ENCODE assay signal across 10 cellular contexts in the genomic region with DNA sequence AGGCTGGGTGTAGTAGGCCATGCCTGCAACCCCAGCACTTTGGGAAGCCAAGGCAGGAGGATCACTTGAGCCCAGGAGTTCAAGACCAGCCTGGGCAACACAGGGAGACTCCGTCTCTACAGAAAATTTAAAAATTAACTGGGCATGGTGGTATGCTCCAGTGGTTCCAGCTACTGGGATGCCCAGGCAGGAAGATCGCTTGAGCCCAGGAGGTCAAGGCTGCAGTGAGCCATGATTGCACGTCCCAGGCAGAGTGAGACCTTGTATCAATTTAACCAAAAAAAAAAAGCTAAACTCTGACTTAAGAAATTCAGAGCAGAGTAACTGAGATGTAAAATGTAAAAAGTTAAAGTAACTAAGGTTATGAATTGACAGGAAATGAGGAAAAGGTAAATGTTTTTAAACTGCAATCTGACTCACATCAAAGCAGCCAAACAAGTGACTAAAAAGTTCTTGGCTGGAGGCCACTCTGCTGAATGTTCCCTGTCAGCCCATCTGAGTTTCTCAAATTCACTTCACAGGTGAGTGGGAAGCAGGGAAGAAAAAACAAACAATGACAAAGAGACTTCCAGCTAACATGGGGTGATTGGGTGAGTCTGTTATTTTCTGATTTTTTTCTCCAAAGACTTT. TPM values are rescaled to one million over a fixed set of nuclear protein-coding genes. Genes with fewer than 3 reads are reported as not detected.
DNase-seq lines count a peak whose midpoint lies in the region; ATAC-seq lines count a peak whose summit lies in the region.
"Had no signal": no experiment of that assay in that cellular context is flagged by ENCODE, and none has a peak within 500 bp of the region (broad histone marks: within the 10 kb centered on the region; RNA-seq: fewer than 3 reads in every experiment).

No MANE protein-coding gene starts in this region.

- no peak overlapping the region for H3K4me3 Mint-ChIP-seq in activated CD4-positive, alpha-beta T cell treated with anti-CD3 and anti-CD28 coated beads, Interleukin-2, amount 10 ng/mL, durations not matched to agents 24 days and 14 days
- H3K4me3 Mint-ChIP-seq: naive thymus-derived CD4-positive, alpha-beta T cell had no signal

- H3K79me1 ChIP-seq in mesendoderm (ENCODE audit: low read length), result peaks cover 5% of the 10 kb centered on the region

- no peaks in the 10 kb centered on the region for H3K27me3 ChIP-seq in mesendoderm (ENCODE audit: insufficient read depth, low read length, poor library complexity)

- ATAC-seq in GM21529 (IDR thresholded peaks at IDR 0.05; ENCODE audit: unreplicated experiment), result no peak
- ATAC-seq in activated naive CD4-positive, alpha-beta T cell treated with anti-CD3 and anti-CD28 coated beads, Interleukin-2, amount 50 U/mL, for 72 hours, result no peak
- ATAC-seq in GM19455 (IDR thresholded peaks at IDR 0.05; ENCODE audit: unreplicated experiment), result no peak
- ATAC-seq: naive thymus-derived CD4-positive, alpha-beta T cell had no signal

- no peak overlapping the region for H3K27ac Mint-ChIP-seq in activated CD4-positive, alpha-beta T cell treated with anti-CD3 and anti-CD28 coated beads, Interleukin-2, amount 10 ng/mL, durations not matched to agents 24 days and 14 days
- H3K27ac Mint-ChIP-seq in activated naive CD4-positive, alpha-beta T cell treated with anti-CD3 and anti-CD28 coated beads, Interleukin-2, amount 50 U/mL, for 72 hours, result no peak overlapping the region
- H3K27ac Mint-ChIP-seq: naive thymus-derived CD4-positive, alpha-beta T cell had no signal

- no peak overlapping the region for H3K18ac ChIP-seq in mesendoderm (ENCODE audit: low read length)

- no peak overlapping the region for H3K4me3 ChIP-seq in mesendoderm (ENCODE audit: low read length)

- no peak overlapping the region for H2BK15ac ChIP-seq in mesendoderm (replicated peaks; ENCODE audit: low read depth)

- H3K23ac ChIP-seq in mesendoderm (ENCODE audit: low read length), result no peak overlapping the region

- H3K56ac ChIP-seq in mesendoderm (ENCODE audit: low read length), result no peak overlapping the region

- no peak overlapping the region for H3K9ac ChIP-seq in mesendoderm (ENCODE audit: low read length)

- intact Hi-C loops in activated CD4-positive, alpha-beta T cell treated with anti-CD3 and anti-CD28 coated beads, Interleukin-2, amount 10 ng/mL, durations not matched to agents 24 days and 14 days (cut with micrococcal nuclease), result no loop called here

- H3K36me3 Mint-ChIP-seq in activated CD4-positive, alpha-beta T cell treated with anti-CD3 and anti-CD28 coated beads, Interleukin-2, amount 10 ng/mL, durations not matched to agents 24 days and 14 days (ENCODE audit: low read depth), result no peaks in the 10 kb centered on the region
- no peaks in the 10 kb centered on the region for H3K36me3 Mint-ChIP-seq in activated naive CD4-positive, alpha-beta T cell treated with anti-CD3 and anti-CD28 coated beads, Interleukin-2, amount 50 U/mL, for 72 hours
- H3K36me3 Mint-ChIP-seq: naive thymus-derived CD4-positive, alpha-beta T cell had no signal

- H2BK120ac ChIP-seq in mesendoderm (ENCODE audit: low read depth, low read length), result no peak overlapping the region

- H4K8ac ChIP-seq in mesendoderm (ENCODE audit: low read depth, low read length), result no peak overlapping the region

- peaks cover 4% of the 10 kb centered on the region for H3K9me3 Mint-ChIP-seq in activated CD4-positive, alpha-beta T cell treated with anti-CD3 and anti-CD28 coated beads, Interleukin-2, amount 10 ng/mL, durations not matched to agents 24 days and 14 days
- H3K9me3 Mint-ChIP-seq in activated naive CD4-positive, alpha-beta T cell treated with anti-CD3 and anti-CD28 coated beads, Interleukin-2, amount 50 U/mL, for 72 hours, result peaks cover 0 to 3% of the 10 kb centered on the region in 2 donors

- no peaks in the 10 kb centered on the region for H3K27me3 Mint-ChIP-seq in activated CD4-positive, alpha-beta T cell treated with anti-CD3 and anti-CD28 coated beads, Interleukin-2, amount 10 ng/mL, durations not matched to agents 24 days and 14 days
- H3K27me3 Mint-ChIP-seq: naive thymus-derived CD4-positive, alpha-beta T cell had no signal

- H3K4me2 ChIP-seq in mesendoderm (ENCODE audit: low read length), result no peak overlapping the region

- H3K4me1 Mint-ChIP-seq in activated CD4-positive, alpha-beta T cell treated with anti-CD3 and anti-CD28 coated beads, Interleukin-2, amount 10 ng/mL, durations not matched to agents 24 days and 14 days, result no peaks in the 10 kb centered on the region
- H3K4me1 Mint-ChIP-seq: naive thymus-derived CD4-positive, alpha-beta T cell had no signal

- no peak overlapping the region for H4K5ac ChIP-seq in mesendoderm (ENCODE audit: low read length)

- no peak overlapping the region for H3K4ac ChIP-seq in mesendoderm (ENCODE audit: low read depth, low read length)

- H3K36me3 ChIP-seq in mesendoderm (ENCODE audit: control insufficient read depth, insufficient read depth, low read length), result no peaks in the 10 kb centered on the region

- peak; percentile 22 for DNase-seq in DMS53 treated with DMSO at 0.1 percent for 48 hours (lab: John Stamatoyannopoulos, UW; ENCODE audit: unreplicated experiment)
- peak; percentile 51 for DNase-seq in LHCN-M2 (ENCODE audit: low read depth)
- peak; percentile 54 for DNase-seq in dermis blood vessel endothelial cell
- DNase-seq in mesendoderm, result peak; percentile 68
- DNase-seq in activated CD4-positive, alpha-beta T cell treated with anti-CD3 and anti-CD28 coated beads, Interleukin-2, amount 10 ng/mL, durations not matched to agents 24 days and 14 days, result no peak
- DNase-seq in activated naive CD4-positive, alpha-beta T cell treated with anti-CD3 and anti-CD28 coated beads, Interleukin-2, amount 50 U/mL, for 72 hours (ENCODE audit: low spot score in 2 of 2), result no peak
- DNase-seq: glutamatergic neuron; naive thymus-derived CD4-positive, alpha-beta T cell had no signal

- H2BK5ac ChIP-seq in mesendoderm (ENCODE audit: low read length), result no peak overlapping the region

- no peak overlapping the region for H2AK5ac ChIP-seq in mesendoderm (ENCODE audit: low read length)

- H3K27ac ChIP-seq in mesendoderm (ENCODE audit: low read depth, low read length), result no peak overlapping the region

- no CpG with 5 or more reads among the region's 3 CpGs for WGBS in mesendoderm (ENCODE audit: extremely low coverage, insufficient coverage, low lambda C conversion rate)

- H3K79me2 ChIP-seq in mesendoderm (ENCODE audit: control insufficient read depth, insufficient read depth, low read length), result peaks cover 14% of the 10 kb centered on the region

- H3K4me1 ChIP-seq in mesendoderm (ENCODE audit: control insufficient read depth, low read depth, low read length), result no peaks in the 10 kb centered on the region

RNA-seq across cellular contexts. Expression of gene PRKD1, which starts 21.3 kb away (rescaled TPM):
- total RNA-seq in LHCN-M2 (2014; rRNA removed), result 16.1 and 23.1 TPM in 2 replicates
- polyA plus RNA-seq in LHCN-M2 (2012), result 9.0 TPM
- 15.9 and 16.5 TPM in 2 replicates for total RNA-seq in dermis blood vessel endothelial cell
- polyA plus RNA-seq in mesendoderm (2013, experiment 1 of 2), result 9.5 TPM
- 8.6 TPM for polyA plus RNA-seq in mesendoderm (2013, experiment 2 of 2)
- total RNA-seq in activated CD4-positive, alpha-beta T cell treated with anti-CD3 and anti-CD28 coated beads, Interleukin-2, amount 10 ng/mL, durations not matched to agents 24 days and 14 days, result not detected in 2 replicates
- not detected for total RNA-seq in activated naive CD4-positive, alpha-beta T cell treated with anti-CD3 and anti-CD28 coated beads, Interleukin-2, amount 50 U/mL, for 72 hours
- total RNA-seq: naive thymus-derived CD4-positive, alpha-beta T cell had no signal
- polyA plus RNA-seq: naive thymus-derived CD4-positive, alpha-beta T cell had no signal

Comparison
In these comparisons a context has a peak if more than half of its experiments do, and no peak if none do; other contexts are left out.
1. DNase-seq: peak in DMS53 treated with DMSO at 0.1 percent for 48 hours (single experiment), LHCN-M2 (single experiment), dermis blood vessel endothelial cell (single experiment) and mesendoderm (single experiment); none in activated CD4-positive, alpha-beta T cell treated with anti-CD3 and anti-CD28 coated beads, Interleukin-2, amount 10 ng/mL, durations not matched to agents 24 days and 14 days (single experiment) and activated naive CD4-positive, alpha-beta T cell treated with anti-CD3 and anti-CD28 coated beads, Interleukin-2, amount 50 U/mL, for 72 hours (0 of 2).
2. RNA of gene PRKD1, which starts 21.3 kb away (total RNA-seq): 16.1 to 23.1 TPM in LHCN-M2 and 15.9 to 16.5 TPM in dermis blood vessel endothelial cell; not detected in activated CD4-positive, alpha-beta T cell treated with anti-CD3 and anti-CD28 coated beads, Interleukin-2, amount 10 ng/mL, durations not matched to agents 24 days and 14 days and not detected in activated naive CD4-positive, alpha-beta T cell treated with anti-CD3 and anti-CD28 coated beads, Interleukin-2, amount 50 U/mL, for 72 hours; every median in the first group is over 10 times any median in the second.